ENCODE assay signal across 8 cellular contexts in genomic region chr1:247448107-247448778, GRCh38. TPM values are rescaled to one million over a fixed set of nuclear protein-coding genes. Genes with fewer than 3 reads are reported as not detected.
A peak's percentile ranks its signal among the peaks of the same experiment; 100 is the strongest.
DNase-seq lines count a peak whose midpoint lies in the region; ATAC-seq, FAIRE-seq and TF ChIP-seq lines count a peak whose summit lies in the region.

No MANE protein-coding gene starts in this region.

- H2BK15ac ChIP-seq in neuronal stem cell (ENCODE audit: low read length) = no peak overlapping the region

- no peak overlapping the region for H2AK5ac ChIP-seq in neuronal stem cell (ENCODE audit: low read depth, low read length)

- no peaks in the 10 kb centered on the region for H3K36me3 ChIP-seq in neuronal stem cell (replicated peaks in 1 of 2; ENCODE audit: control insufficient read depth in 2 of 2, insufficient read depth in 2 of 2, low read length in 2 of 2)

- H4K8ac ChIP-seq in neuronal stem cell (ENCODE audit: low read depth, low read length) = no peak overlapping the region

- H2BK5ac ChIP-seq in neuronal stem cell (ENCODE audit: low read length) = no peak overlapping the region

- no peak for ATAC-seq in GM21717 (IDR thresholded peaks at IDR 0.05; ENCODE audit: unreplicated experiment)

- H2BK12ac ChIP-seq in neuronal stem cell (ENCODE audit: low read length) = no peak overlapping the region

- peak overlapping the region; percentile 10 to 22 for H3K4me3 ChIP-seq in neuronal stem cell (ENCODE audit: low read length in 2 of 2)

- no peaks in the 10 kb centered on the region for H3K27me3 Mint-ChIP-seq in activated naive CD4-positive, alpha-beta T cell treated with anti-CD3 and anti-CD28 coated beads, Interleukin-2, amount 10 ng/mL, durations not matched to agents 7 days and 5 days
- peaks cover 2% of the 10 kb centered on the region for H3K27me3 Mint-ChIP-seq in glutamatergic neuron (ENCODE audit: unreplicated experiment)

- H3K4me1 ChIP-seq in neuronal stem cell (ENCODE audit: control insufficient read depth in 2 of 2, insufficient read depth in 1 of 2, low read depth in 1 of 2, low read length in 2 of 2) = peaks cover 0 to 4% of the 10 kb centered on the region in 2 donors

- H3K4ac ChIP-seq in neuronal stem cell (ENCODE audit: low read length) = no peak overlapping the region

- H3K27ac Mint-ChIP-seq in activated naive CD4-positive, alpha-beta T cell treated with anti-CD3 and anti-CD28 coated beads, Interleukin-2, amount 10 ng/mL, durations not matched to agents 7 days and 5 days = no peak overlapping the region
- peak overlapping the region; percentile 95 for H3K27ac Mint-ChIP-seq in glutamatergic neuron (ENCODE audit: unreplicated experiment)

- CTCF ChIA-PET in activated naive CD4-positive, alpha-beta T cell treated with anti-CD3 and anti-CD28 coated beads, Interleukin-2, amount 10 ng/mL, durations not matched to agents 7 days and 5 days (lab: Charles Lee) = interaction anchor here (1.4 kb wide), 1 partner anchor 58 kb away, joined by 8 read pairs; no protein-coding TSS in a partner anchor

- peak overlapping the region; percentile 73 for H2AFZ ChIP-seq in neuronal stem cell (ENCODE audit: low read length)

- H4K91ac ChIP-seq in neuronal stem cell (ENCODE audit: low read depth, low read length, poor library complexity) = no peak overlapping the region

- no peak overlapping the region for H2BK120ac ChIP-seq in neuronal stem cell (ENCODE audit: low read depth, low read length)

- H3K9me3 ChIP-seq in neuronal stem cell (replicated peaks in 1 of 2; ENCODE audit: control insufficient read depth in 2 of 2, insufficient read depth in 1 of 2, low read depth in 1 of 2, low read length in 2 of 2) = no peaks in the 10 kb centered on the region

- H3K79me1 ChIP-seq in neuronal stem cell (ENCODE audit: low read depth, low read length) = no peaks in the 10 kb centered on the region

- peak overlapping the region; percentile 62 for H3K4me2 ChIP-seq in neuronal stem cell (ENCODE audit: insufficient read depth, low read length, poor library complexity, severe bottlenecking)

- H3K27ac ChIP-seq in neuronal stem cell (replicated peaks; ENCODE audit: low read length) = peak overlapping the region; percentile 10

- no peak for FAIRE-seq in urothelium cell line (lab: Jason Lieb, UNC)

- DNase-seq in DMS79 treated with DMSO at 0.1 percent for 48 hours (lab: John Stamatoyannopoulos, UW) (peak; percentile 40), NCI-H1105 treated with DMSO at 0.1 percent for 48 hours (lab: John Stamatoyannopoulos, UW) (peak; percentile 32), glutamatergic neuron (peak; percentile 76), neuronal stem cell (ENCODE audit: low spot score) (peak; percentile 55), urothelium cell line (ENCODE audit: low spot score) (peak; percentile 32), amniotic stem cell (lab: John Stamatoyannopoulos, UW) (no peak)
- peak; percentile 29 for DNase-seq in activated naive CD4-positive, alpha-beta T cell treated with anti-CD3 and anti-CD28 coated beads, Interleukin-2, amount 10 ng/mL, durations not matched to agents 7 days and 5 days

- H3K36me3 Mint-ChIP-seq in activated naive CD4-positive, alpha-beta T cell treated with anti-CD3 and anti-CD28 coated beads, Interleukin-2, amount 10 ng/mL, durations not matched to agents 7 days and 5 days = peaks cover 12% of the 10 kb centered on the region
- H3K36me3 Mint-ChIP-seq in glutamatergic neuron (ENCODE audit: unreplicated experiment) = peaks cover 5% of the 10 kb centered on the region

- TF ChIP-seq CTCF in glutamatergic neuron (IDR thresholded peaks at IDR 0.05; ENCODE audit: partially characterized antibody, unreplicated experiment) = no peak

- H3K4me3 Mint-ChIP-seq in activated naive CD4-positive, alpha-beta T cell treated with anti-CD3 and anti-CD28 coated beads, Interleukin-2, amount 10 ng/mL, durations not matched to agents 7 days and 5 days = no peak overlapping the region
- peak overlapping the region; percentile 88 for H3K4me3 Mint-ChIP-seq in glutamatergic neuron (ENCODE audit: unreplicated experiment)

- no peaks in the 10 kb centered on the region for H3K9me3 Mint-ChIP-seq in activated naive CD4-positive, alpha-beta T cell treated with anti-CD3 and anti-CD28 coated beads, Interleukin-2, amount 10 ng/mL, durations not matched to agents 7 days and 5 days
- peaks cover 8% of the 10 kb centered on the region for H3K9me3 Mint-ChIP-seq in glutamatergic neuron (ENCODE audit: unreplicated experiment)

- peak overlapping the region; percentile 63 for H3K18ac ChIP-seq in neuronal stem cell (ENCODE audit: low read length)

- H3K9ac ChIP-seq in neuronal stem cell (ENCODE audit: low read depth, low read length, poor library complexity) = peak overlapping the region; percentile 45

- no CpG with 5 or more reads among the region's 31 CpGs for WGBS in neuronal stem cell (ENCODE audit: extremely low coverage in 2 of 2, insufficient read length in 2 of 2, insufficient replicate concordance in 1 of 2), 2 donors

- no peaks in the 10 kb centered on the region for H3K27me3 ChIP-seq in neuronal stem cell (ENCODE audit: control insufficient read depth in 3 of 3, insufficient read depth in 3 of 3, low read depth in 1 of 3, low read length in 3 of 3)

- H3K14ac ChIP-seq in neuronal stem cell (ENCODE audit: low read length) = no peak overlapping the region

- no peak overlapping the region for H3K23ac ChIP-seq in neuronal stem cell (ENCODE audit: low read depth, low read length, poor library complexity)

- peaks cover 6% of the 10 kb centered on the region for H3K4me1 Mint-ChIP-seq in activated naive CD4-positive, alpha-beta T cell treated with anti-CD3 and anti-CD28 coated beads, Interleukin-2, amount 10 ng/mL, durations not matched to agents 7 days and 5 days
- no peaks in the 10 kb centered on the region for H3K4me1 Mint-ChIP-seq in glutamatergic neuron (ENCODE audit: low read depth, unreplicated experiment)

RNA-seq across cellular contexts. Expression of gene OR2B11, which starts 9.7 kb away (rescaled TPM):
- total RNA-seq in glutamatergic neuron (ENCODE audit: unreplicated experiment) = not detected
- not detected for polyA plus RNA-seq in neuronal stem cell (2013, experiment 1 of 2)
- polyA plus RNA-seq in neuronal stem cell (2013, experiment 2 of 2) = not detected

RNA-seq across cellular contexts. Expression of gene NLRP3, which starts 32.3 kb away (rescaled TPM):
- total RNA-seq in glutamatergic neuron (ENCODE audit: unreplicated experiment) = not detected
- 0.24 TPM for polyA plus RNA-seq in neuronal stem cell (2013, experiment 1 of 2)
- polyA plus RNA-seq in neuronal stem cell (2013, experiment 2 of 2) = 0.26 TPM
